In the genomic region with DNA sequence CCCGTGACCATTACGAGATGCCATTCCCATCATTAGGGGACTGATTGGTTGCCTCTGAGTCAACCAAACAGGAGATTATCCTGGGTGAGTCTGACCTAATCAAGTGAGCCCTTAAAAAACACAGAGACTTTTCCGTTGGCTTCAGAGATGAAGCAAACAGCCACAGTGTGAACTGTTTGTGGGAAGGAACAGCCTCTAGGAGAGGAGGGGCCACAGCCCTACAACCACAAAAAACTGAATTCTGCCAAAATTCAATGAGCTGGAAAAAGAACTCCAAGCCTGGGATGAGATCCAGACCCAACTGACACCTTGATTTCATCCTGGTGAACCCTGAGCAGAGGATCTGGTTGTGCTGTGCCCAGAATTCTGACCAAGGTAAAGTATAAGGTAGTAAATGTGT, we compare ENCODE assay signal across 18 cellular contexts. TPM values are rescaled to one million over a fixed set of nuclear protein-coding genes. Genes with fewer than 3 reads are reported as not detected.
A peak's percentile ranks its signal among the peaks of the same experiment; 100 is the strongest.
DNase-seq lines count a peak whose midpoint lies in the region; ATAC-seq and TF ChIP-seq lines count a peak whose summit lies in the region.
"Had no signal": no experiment of that assay in that cellular context is flagged by ENCODE, and none has a peak within 500 bp of the region (broad histone marks: within the 10 kb centered on the region; RNA-seq: fewer than 3 reads in every experiment).

No MANE protein-coding gene starts in this region.

- H3K27me3 ChIP-seq in thyroid gland (no peaks in the 10 kb centered on the region), gastrocnemius medialis (no peaks in the 10 kb centered on the region)

- H3K27ac ChIP-seq in thyroid gland (no peak overlapping the region), gastrocnemius medialis (no peak overlapping the region)
- H3K27ac ChIP-seq: A549 had no signal

- no peaks in the 10 kb centered on the region for H3K36me3 ChIP-seq in thyroid gland
- no peaks in the 10 kb centered on the region for H3K36me3 ChIP-seq in gastrocnemius medialis

- H3K4me1 ChIP-seq in thyroid gland = no peaks in the 10 kb centered on the region
- no peaks in the 10 kb centered on the region for H3K4me1 ChIP-seq in gastrocnemius medialis
- H3K4me1 ChIP-seq: A549 had no signal

- TF ChIP-seq POLR2A in thyroid gland (IDR thresholded peaks at IDR 0.05) (no peak), gastrocnemius medialis (IDR thresholded peaks at IDR 0.05) (no peak)

- TF ChIP-seq CTCF in thyroid gland (IDR thresholded peaks at IDR 0.05) (no peak), gastrocnemius medialis (IDR thresholded peaks at IDR 0.05 in 4 of 5, conservative IDR thresholded peaks at IDR 0.05 in 1 of 5) (no peak)

- in situ Hi-C loops in gastrocnemius medialis (cut with MboI; ENCODE audit: low sequenced_read_pairs in 4 of 4) = no loop called here

- H3K4me3 ChIP-seq in thyroid gland (replicated peaks in 1 of 3) (no peak overlapping the region), gastrocnemius medialis (no peak overlapping the region)
- H3K4me3 ChIP-seq: A549 had no signal

- intact Hi-C loops in thyroid gland (cut with DNase I) = no loop called here
- intact Hi-C loops in gastrocnemius medialis (cut with DNase I; ENCODE audit: low total_unique reads) = no loop called here

- ATAC-seq in HG03196 (IDR thresholded peaks at IDR 0.05; ENCODE audit: unreplicated experiment) (no peak), gastrocnemius medialis (no peak)
- ATAC-seq: A549, HepG2 had no signal

- DNase-seq in Daoy (ENCODE audit: low read depth) (peak; percentile 4), RPMI7951 (ENCODE audit: low read depth) (peak; percentile 38), fibroblast of peridontal ligament (ENCODE audit: extremely low read depth) (peak; percentile 18), thyroid gland (peak; percentile 26 to 31), gastrocnemius medialis (no peak)
- no peak for DNase-seq in activated naive CD4-positive, alpha-beta T cell treated with Interleukin-2 at 50 U/mL for 16 hours
- DNase-seq: CD8-positive, alpha-beta memory T cell; DMS53; KBM-7; NCI-H1105; NCI-H2081 treated with DMSO at 0.1 percent for 48 hours; NCI-H510A; NCI-H774; SHP77; SK-N-SH had no signal

- 67% methylated on average over 3 of the region's 3 CpGs; no CpG with 5 or more reads in 1 of the 2 donors for WGBS in thyroid gland, 2 donors

- H3K9me3 ChIP-seq in thyroid gland (no peaks in the 10 kb centered on the region), gastrocnemius medialis (no peaks in the 10 kb centered on the region)
- H3K9me3 ChIP-seq: A549, SK-N-SH had no signal

RNA-seq across cellular contexts. Expression of a gene that starts 31.3 kb away (rescaled TPM):
- total RNA-seq in Daoy (2014; rRNA removed; shearing (Covaris generic)) = 5.6 and 7.9 TPM in 2 replicates
- 13.9 and 17.2 TPM in 2 replicates for total RNA-seq in RPMI7951 (2014; rRNA removed; shearing (Covaris generic))
- total RNA-seq in thyroid gland = 10 to 100 TPM; 32.9 to 42.9 (median 33.4) TPM
- 10 to 100 TPM in 1 of 4 donors, 1 to 10 TPM in 3; 6.7 to 16.8 (median 8.0) TPM for total RNA-seq in gastrocnemius medialis

Comparison
In these comparisons a context has a peak if more than half of its experiments do, and no peak if none do; other contexts are left out.
1. DNase-seq: peak in Daoy (single experiment), RPMI7951 (single experiment), fibroblast of peridontal ligament (single experiment) and thyroid gland (2 of 2); none in activated naive CD4-positive, alpha-beta T cell treated with Interleukin-2 at 50 U/mL for 16 hours (single experiment) and gastrocnemius medialis (0 of 2).